ENCODE assay signal across 20 cellular contexts in genomic region chr22:45754822-45755221, GRCh38.
DNase-seq lines count a peak whose midpoint lies in the region; ATAC-seq and TF ChIP-seq lines count a peak whose summit lies in the region.
"Had no signal": no experiment of that assay in that cellular context is flagged by ENCODE, and none has a peak within 500 bp of the region (broad histone marks: within the 10 kb centered on the region; RNA-seq: fewer than 3 reads in every experiment).

No MANE protein-coding gene starts in this region.

- no peaks in the 10 kb centered on the region for H3K27me3 ChIP-seq in left lung
- no peaks in the 10 kb centered on the region for H3K27me3 ChIP-seq in upper lobe of right lung

- H3K36me3 Mint-ChIP-seq in WTC11 = peaks cover 14% of the 10 kb centered on the region

- DNase-seq in Right ventricle myocardium superior (peak; percentile 49), cardiac septum (ENCODE audit: low spot score) (no peak), WTC11 (ENCODE audit: low spot score) (no peak), left lung (no peak), upper lobe of right lung (no peak), ureter (ENCODE audit: low spot score) (no peak), NCI-H2196 treated with DMSO at 0.1 percent for 48 hours (lab: John Stamatoyannopoulos, UW; ENCODE audit: unreplicated experiment) (no peak)
- DNase-seq: 8988T; CD8-positive, alpha-beta memory T cell; DMS79; GDM1; MM.1S; NCI-H1105; NCI-H1694; NCI-H2107; NCI-H226; NCI-H524 treated with DMSO at 0.1 percent for 48 hours had no signal

- H3K4me3 Mint-ChIP-seq in WTC11 = no peak overlapping the region
- H3K4me3 Mint-ChIP-seq: CD8-positive, alpha-beta memory T cell had no signal

- peaks cover 31% of the 10 kb centered on the region for H3K4me1 Mint-ChIP-seq in WTC11

- intact Hi-C loops in Right ventricle myocardium superior (cut with DNase I) = no loop called here
- intact Hi-C loops in cardiac septum (cut with DNase I) = no loop called here
- intact Hi-C loops in left lung (cut with DNase I) = no loop called here
- intact Hi-C loops in upper lobe of right lung (cut with DNase I) = no loop called here

- POLR2A ChIA-PET in WTC11 (lab: Charles Lee) = no interaction called here

- no peak for TF ChIP-seq CTCF in WTC11 (IDR thresholded peaks at IDR 0.05)
- TF ChIP-seq CTCF in left lung (IDR thresholded peaks at IDR 0.05) = no peak
- no peak for TF ChIP-seq CTCF in upper lobe of right lung (IDR thresholded peaks at IDR 0.05)

- peak overlapping the region; percentile 49; the same call in 1 of the 2 replicates for H3K27ac Mint-ChIP-seq in WTC11
- H3K27ac Mint-ChIP-seq: CD8-positive, alpha-beta memory T cell had no signal

- CTCF ChIA-PET in WTC11 (lab: Charles Lee) = no interaction called here

- H3K27ac ChIP-seq in left lung = no peak overlapping the region
- H3K27ac ChIP-seq in upper lobe of right lung = no peak overlapping the region
- H3K27ac ChIP-seq: KMS-11 had no signal

- peaks cover 2% of the 10 kb centered on the region; the same call in 1 of the 2 replicates for H3K9me3 Mint-ChIP-seq in WTC11
- H3K9me3 Mint-ChIP-seq: CD8-positive, alpha-beta memory T cell had no signal

- no peaks in the 10 kb centered on the region for H3K4me1 ChIP-seq in left lung
- H3K4me1 ChIP-seq in upper lobe of right lung = no peaks in the 10 kb centered on the region

- H3K36me3 ChIP-seq in left lung = peaks cover 0 to 10% of the 10 kb centered on the region in 2 donors
- no peaks in the 10 kb centered on the region for H3K36me3 ChIP-seq in upper lobe of right lung

- no peak for ATAC-seq in Right ventricle myocardium superior (ENCODE audit: poor library complexity)
- ATAC-seq in WTC11 = no peak
- peak; percentile 44 for ATAC-seq in left lung
- peak; percentile 73 for ATAC-seq in upper lobe of right lung
- ATAC-seq in HG03135 (IDR thresholded peaks at IDR 0.05; ENCODE audit: unreplicated experiment) = no peak
- ATAC-seq: HepG2 had no signal

- no peaks in the 10 kb centered on the region for H3K27me3 Mint-ChIP-seq in WTC11 (ENCODE audit: low read depth)
- H3K27me3 Mint-ChIP-seq: CD8-positive, alpha-beta memory T cell had no signal

- H3K9me3 ChIP-seq in left lung (no peaks in the 10 kb centered on the region), upper lobe of right lung (no peaks in the 10 kb centered on the region)

- no peak overlapping the region for H3K4me3 ChIP-seq in left lung
- no peak overlapping the region for H3K4me3 ChIP-seq in upper lobe of right lung

TF ChIP-seq in WTC11, 78 proteins besides CTCF, POLR2A, EP300 and RAD21:
- TF ChIP-seq FOXK1 (CRISPR knock-in tag; IDR thresholded peaks at IDR 0.05) = no peak
- TF ChIP-seq IRF2 (CRISPR knock-in tag; IDR thresholded peaks at IDR 0.05; ENCODE audit: borderline replicate concordance, low read depth) = no peak
- TF ChIP-seq ZSCAN18 (CRISPR knock-in tag; IDR thresholded peaks at IDR 0.05) = no peak
- TF ChIP-seq GRHL2 (CRISPR knock-in tag; IDR thresholded peaks at IDR 0.05; ENCODE audit: insufficient replicate concordance, severe bottlenecking) = no peak
TF ChIP-seq in WTC11: peak in this region for 0.

Comparison
In these comparisons a context has a peak if more than half of its experiments do, and no peak if none do; other contexts are left out.
1. ATAC-seq: peak in left lung (single experiment) and upper lobe of right lung (single experiment); none in Right ventricle myocardium superior (single experiment), WTC11 (single experiment) and HG03135 (single experiment).